14 cellular contexts compared by ENCODE assay signal in genomic region chr3:180626844-180627243, GRCh38. TPM values are rescaled to one million over a fixed set of nuclear protein-coding genes. Genes with fewer than 3 reads are reported as not detected.
DNase-seq lines count a peak whose midpoint lies in the region; ATAC-seq, FAIRE-seq and TF ChIP-seq lines count a peak whose summit lies in the region.
"Had no signal": no experiment of that assay in that cellular context is flagged by ENCODE, and none has a peak within 500 bp of the region (broad histone marks: within the 10 kb centered on the region; RNA-seq: fewer than 3 reads in every experiment).

No MANE protein-coding gene starts in this region.

- intact Hi-C loops in esophagus squamous epithelium (cut with DNase I): no loop called here
- intact Hi-C loops in kidney (cut with DNase I): no loop called here
- intact Hi-C loops in heart right ventricle (cut with DNase I): no loop called here

- 95 to 96% methylated on average over 1 to 2 of the region's 2 CpGs for WGBS in esophagus squamous epithelium, 2 donors
- 62 to 96% methylated on average over 2 of the region's 2 CpGs for WGBS in heart right ventricle, 2 donors

- peaks cover 0 to 8% (median 0%) of the 10 kb centered on the region in 3 donors for H3K36me3 ChIP-seq in esophagus squamous epithelium
- no peaks in the 10 kb centered on the region for H3K36me3 ChIP-seq in kidney (ENCODE audit: control insufficient read depth in 1 of 2, insufficient read depth in 2 of 2, low read length in 2 of 2)
- peaks cover 0 to 6% (median 0%) of the 10 kb centered on the region in 9 donors for H3K36me3 ChIP-seq in heart right ventricle

- H3K4me3 ChIP-seq in esophagus squamous epithelium: no peak overlapping the region
- no peak overlapping the region for H3K4me3 ChIP-seq in kidney (ENCODE audit: low read length in 2 of 2)
- no peak overlapping the region for H3K4me3 ChIP-seq in heart right ventricle

- FAIRE-seq in GM12892 (lab: Jason Lieb, UNC): peak; percentile 60
- no peak for FAIRE-seq in kidney (lab: Jason Lieb, UNC)
- FAIRE-seq: astrocyte had no signal

- TF ChIP-seq POLR2A in GM12892 (IDR thresholded peaks at IDR 0.05; ENCODE audit: low read depth, low read length) (no peak), esophagus squamous epithelium (IDR thresholded peaks at IDR 0.05) (no peak)

- H3K27ac ChIP-seq in esophagus squamous epithelium (no peak overlapping the region), kidney (ENCODE audit: low read depth in 2 of 2, low read length in 2 of 2) (no peak overlapping the region), heart right ventricle (no peak overlapping the region)

- H3K9me3 ChIP-seq in esophagus squamous epithelium (no peaks in the 10 kb centered on the region), kidney (ENCODE audit: control insufficient read depth in 1 of 2, low read length in 2 of 2) (no peaks in the 10 kb centered on the region), heart right ventricle (peaks cover 0 to 5% (median 0%) of the 10 kb centered on the region in 11 donors)

- no peaks in the 10 kb centered on the region for H3K27me3 ChIP-seq in esophagus squamous epithelium
- no peaks in the 10 kb centered on the region for H3K27me3 ChIP-seq in heart right ventricle

- H3K9ac ChIP-seq in kidney (ENCODE audit: low read length in 2 of 2): no peak overlapping the region

- H3K4me1 ChIP-seq in esophagus squamous epithelium (no peaks in the 10 kb centered on the region), kidney (ENCODE audit: control insufficient read depth in 1 of 2, insufficient read depth in 1 of 2, low read depth in 1 of 2, low read length in 2 of 2) (no peaks in the 10 kb centered on the region), heart right ventricle (no peaks in the 10 kb centered on the region)

- DNase-seq in GM12892 (ENCODE audit: insufficient read length) (no peak), esophagus squamous epithelium (lab: John Stamatoyannopoulos, UW) (no peak), NCI-H1417 (lab: John Stamatoyannopoulos, UW) (no peak), kidney (no peak), heart right ventricle (no peak)
- DNase-seq: effector CD4-positive, alpha-beta T cell; KG1; stimulated activated naive CD4-positive, alpha-beta T cell treated with Interleukin-2 at 50 U/mL for 16 hours had no signal

- TF ChIP-seq CTCF in esophagus squamous epithelium (IDR thresholded peaks at IDR 0.05): no peak
- no peak for TF ChIP-seq CTCF in kidney (IDR thresholded peaks at IDR 0.05; ENCODE audit: borderline replicate concordance, extremely low read depth, insufficient read depth)
- TF ChIP-seq CTCF in heart right ventricle (IDR thresholded peaks at IDR 0.05): no peak

- ATAC-seq in GM19324 (IDR thresholded peaks at IDR 0.05; ENCODE audit: low FRiP score, unreplicated experiment) (peak; percentile 91), HG02588 (IDR thresholded peaks at IDR 0.05; ENCODE audit: unreplicated experiment) (peak; percentile 96), HG03175 (IDR thresholded peaks at IDR 0.05; ENCODE audit: unreplicated experiment) (peak; percentile 98), heart right ventricle (no peak)

RNA-seq across cellular contexts. Expression of gene TTC14, which starts 24.9 kb away (rescaled TPM):
- polyA plus RNA-seq in GM12892 (2012; ENCODE audit: missing spikeins): 27.7 TPM
- total RNA-seq in esophagus squamous epithelium (10 to 100 TPM in 3 of 4 donors, 1 to 10 TPM in 1; 9.6 to 29.4 (median 21.8) TPM), kidney (52.8 TPM), heart right ventricle (10 to 100 TPM in 8 of 10 donors, 1 to 10 TPM in 2; 8.2 to 19.5 (median 11.3) TPM)
- polyA plus RNA-seq in kidney (ENCODE audit: insufficient read depth, low read depth, low replicate concordance) (28.5 TPM), heart right ventricle (10 to 100 TPM in 1 of 2 donors, 1 to 10 TPM in 1; 6.3 to 23.3 TPM)

RNA-seq across cellular contexts. Expression of gene CCDC39, which starts 52.4 kb away (rescaled TPM):
- polyA plus RNA-seq in GM12892 (2012; ENCODE audit: missing spikeins): not detected
- total RNA-seq in esophagus squamous epithelium: not detected
- total RNA-seq in kidney: 0.60 TPM
- polyA plus RNA-seq in kidney (ENCODE audit: insufficient read depth, low read depth, low replicate concordance): not detected
- total RNA-seq in heart right ventricle: not detected
- polyA plus RNA-seq in heart right ventricle: under 1 TPM in 1 of 2 donors, not detected in 1; 0.15 TPM
- total RNA-seq: astrocyte, H4 had no signal
- polyA plus RNA-seq: AG04450 had no signal

Comparison
In these comparisons a context has a peak if more than half of its experiments do, and no peak if none do; other contexts are left out.
1. ATAC-seq: peak in GM19324 (single experiment), HG02588 (single experiment) and HG03175 (single experiment); none in heart right ventricle (0 of 8).